Comparison of ENCODE assay signal across 21 cellular contexts in the genomic region with DNA sequence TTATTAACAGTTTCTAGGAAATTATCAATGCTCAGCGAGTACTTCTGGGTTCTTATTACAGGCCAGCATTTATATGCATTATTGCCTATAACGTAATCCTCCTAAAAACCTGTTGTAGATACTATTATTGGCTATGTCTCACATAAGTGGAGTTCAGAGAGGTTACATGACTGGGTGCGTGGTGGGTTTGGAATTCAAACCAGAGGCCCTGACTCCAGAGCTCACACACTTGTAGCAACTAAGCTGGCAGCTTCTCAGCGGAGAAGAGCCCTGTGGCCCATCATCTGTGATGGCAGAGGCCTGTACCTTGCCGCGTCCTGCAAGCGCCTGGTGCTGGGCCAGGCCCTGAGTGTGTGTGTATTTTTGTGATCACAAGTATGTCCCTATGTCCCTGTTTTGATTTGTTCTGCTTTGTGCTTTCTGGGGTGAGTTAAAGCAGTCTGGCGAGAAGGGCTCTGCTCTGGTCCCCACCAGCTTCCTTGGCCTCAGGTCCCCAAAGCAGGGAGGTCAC.
"Had no signal": no experiment of that assay in that cellular context is flagged by ENCODE, and none has a peak within 500 bp of the region (broad histone marks: within the 10 kb centered on the region; RNA-seq: fewer than 3 reads in every experiment).

No MANE protein-coding gene starts in this region.

- H3K9me3 ChIP-seq: testis, upper lobe of right lung had no signal

- H3K36me3 ChIP-seq: WERI-Rb-1 had no signal

- H3K4me3 ChIP-seq: gastroesophageal sphincter, smooth muscle cell, testis, upper lobe of right lung had no signal

- ATAC-seq: activated CD4-positive, CD25-positive, alpha-beta regulatory T cell treated with anti-CD3 and anti-CD28 coated beads, Interleukin-2, amount 50 U/mL, for 24 hours; gastroesophageal sphincter; left cardiac atrium; naive thymus-derived CD4-positive, alpha-beta T cell; sciatic nerve; T-helper 17 cell; upper lobe of right lung had no signal

- H3K27me3 ChIP-seq: gastroesophageal sphincter, testis, upper lobe of right lung had no signal

- H3K4me1 ChIP-seq: upper lobe of right lung had no signal

- H3K27ac ChIP-seq: gastroesophageal sphincter, testis, upper lobe of right lung, WERI-Rb-1 had no signal

- DNase-seq: activated CD4-positive, alpha-beta T cell treated with anti-CD3 and anti-CD28 coated beads for 48 hours; activated CD4-positive, alpha-beta T cell treated with anti-CD3 and anti-CD28 coated beads, Interleukin-2, amount 50 U/mL, for 48 hours; activated CD8-positive, alpha-beta memory T cell treated with anti-CD3 and anti-CD28 coated beads for 24 hours; activated effector memory CD4-positive, alpha-beta T cell treated with anti-CD3 and anti-CD28 coated beads, Interleukin-2, amount 50 U/mL, for 16 hours; activated naive CD4-positive, alpha-beta T cell treated with anti-CD3 and anti-CD28 coated beads, Interleukin-2, amount 10 ng/mL, durations not matched to agents 7 days and 5 days; activated naive CD8-positive, alpha-beta T cell treated with anti-CD3 and anti-CD28 coated beads, Interleukin-2, amount 10 ng/mL, durations not matched to agents 7 days and 5 days; central memory CD4-positive, alpha-beta T cell; hippocampal formation; left cardiac atrium; mammary epithelial cell; naive thymus-derived CD4-positive, alpha-beta T cell; stimulated activated naive CD4-positive, alpha-beta T cell treated with Interleukin-2 at 50 U/mL for 16 hours; T-helper 17 cell; T1000; testis; upper lobe of right lung had no signal
